ENCODE assay signal across 8 cellular contexts in the genomic region with DNA sequence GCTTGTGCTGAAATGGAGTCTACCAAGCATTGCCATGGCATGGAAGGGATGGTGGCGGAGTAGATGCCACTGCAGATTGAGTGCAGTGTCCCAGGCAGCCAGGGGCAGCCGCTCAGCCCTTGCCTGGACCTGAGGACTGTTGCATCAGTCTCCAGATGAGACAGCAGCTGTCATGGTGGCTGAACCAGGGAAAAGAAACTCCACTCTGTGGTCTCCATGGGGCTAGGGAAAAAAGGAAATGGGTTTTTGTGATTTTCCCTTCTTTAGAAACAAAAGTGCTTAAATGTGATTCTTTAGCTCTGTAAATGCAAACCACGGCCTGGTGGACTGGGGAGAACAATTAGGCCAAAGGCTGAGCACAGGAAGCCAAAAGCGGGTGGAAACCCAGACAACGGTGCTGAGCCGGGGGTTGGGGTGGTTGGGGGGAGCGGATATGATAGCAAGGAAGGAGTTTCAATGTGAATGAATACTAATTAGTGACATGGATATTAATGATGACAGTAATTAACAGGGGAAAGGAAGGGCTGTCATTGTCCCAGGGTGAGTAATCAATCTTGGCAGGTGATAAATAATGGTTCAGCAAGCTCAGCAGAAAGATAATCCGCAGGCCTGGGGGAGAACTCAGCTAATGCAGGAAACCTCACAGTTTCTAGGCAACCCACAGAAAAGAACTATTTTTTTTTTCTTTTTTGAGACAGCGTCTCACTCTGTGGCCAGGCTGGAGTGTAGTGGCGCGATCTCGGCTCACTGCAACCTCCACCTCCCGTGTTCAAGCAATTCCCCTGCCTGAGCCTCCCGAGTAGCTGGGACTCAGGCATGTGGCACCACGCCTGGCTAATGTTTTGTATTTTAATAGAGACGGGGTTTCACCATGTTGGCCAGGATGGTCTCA.
DNase-seq lines count a peak whose midpoint lies in the region; ATAC-seq, FAIRE-seq and TF ChIP-seq lines count a peak whose summit lies in the region.

No MANE protein-coding gene starts in this region.

- peak overlapping the region; percentile 33 for H3K4me3 Mint-ChIP-seq in activated B cell treated with CpG ODN at 0.5 μM for 24 hours

- H3K4me3 ChIP-seq in kidney (ENCODE audit: low read length in 2 of 2) (no peak overlapping the region), gastroesophageal sphincter (no peak overlapping the region)

- peaks cover 16% of the 10 kb centered on the region for H3K4me1 Mint-ChIP-seq in activated B cell treated with CpG ODN at 0.5 μM for 24 hours

- peak; percentile 59 for ATAC-seq in HG02981 (IDR thresholded peaks at IDR 0.05; ENCODE audit: unreplicated experiment)
- ATAC-seq in activated B cell treated with CpG ODN at 0.5 μM for 24 hours (ENCODE audit: low read depth), result peak; percentile 31
- peak; percentile 39 for ATAC-seq in foreskin keratinocyte
- ATAC-seq in gastroesophageal sphincter, result no peak

- TF ChIP-seq CTCF in activated B cell treated with CpG ODN at 0.5 μM for 24 hours (IDR thresholded peaks at IDR 0.05) (no peak), foreskin keratinocyte (conservative IDR thresholded peaks at IDR 0.05) (no peak), kidney (IDR thresholded peaks at IDR 0.05; ENCODE audit: borderline replicate concordance, extremely low read depth, insufficient read depth) (no peak), gastroesophageal sphincter (IDR thresholded peaks at IDR 0.05) (no peak)

- no peak overlapping the region for H3K9ac ChIP-seq in kidney (ENCODE audit: low read length in 2 of 2)

- H3K4me1 ChIP-seq in foreskin keratinocyte, result no peaks in the 10 kb centered on the region
- H3K4me1 ChIP-seq in kidney (ENCODE audit: control insufficient read depth in 1 of 2, insufficient read depth in 1 of 2, low read depth in 1 of 2, low read length in 2 of 2), result peaks cover 3 to 5% of the 10 kb centered on the region in 2 donors
- no peaks in the 10 kb centered on the region for H3K4me1 ChIP-seq in gastroesophageal sphincter

- CTCF ChIA-PET in activated B cell treated with CpG ODN at 0.5 μM for 24 hours (lab: Charles Lee), result no interaction called here

- H3K36me3 Mint-ChIP-seq in activated B cell treated with CpG ODN at 0.5 μM for 24 hours (ENCODE audit: low read depth), result no peaks in the 10 kb centered on the region

- H3K27me3 ChIP-seq in foreskin keratinocyte, result peaks cover 15% of the 10 kb centered on the region
- no peaks in the 10 kb centered on the region for H3K27me3 ChIP-seq in gastroesophageal sphincter

- H3K27me3 Mint-ChIP-seq in activated B cell treated with CpG ODN at 0.5 μM for 24 hours, result no peaks in the 10 kb centered on the region

- H3K27ac ChIP-seq in foreskin keratinocyte (no peak overlapping the region), kidney (ENCODE audit: low read depth in 2 of 2, low read length in 2 of 2) (no peak overlapping the region), gastroesophageal sphincter (no peak overlapping the region)

- intact Hi-C loops in activated B cell treated with CpG ODN at 0.5 μM for 24 hours (cut with micrococcal nuclease), result no loop called here
- intact Hi-C loops in kidney (cut with DNase I), result no loop called here

- H3K9me3 ChIP-seq in kidney (ENCODE audit: control insufficient read depth in 1 of 2, low read length in 2 of 2) (no peaks in the 10 kb centered on the region), gastroesophageal sphincter (no peaks in the 10 kb centered on the region)

- no peak for TF ChIP-seq EP300 in gastroesophageal sphincter (IDR thresholded peaks at IDR 0.05)

- no peaks in the 10 kb centered on the region for H3K36me3 ChIP-seq in kidney (ENCODE audit: control insufficient read depth in 1 of 2, insufficient read depth in 2 of 2, low read length in 2 of 2)
- no peaks in the 10 kb centered on the region for H3K36me3 ChIP-seq in gastroesophageal sphincter

- POLR2A ChIA-PET in activated B cell treated with CpG ODN at 0.5 μM for 24 hours (lab: Charles Lee), result interaction anchor here (0.6 kb wide), 1 partner anchor 412 kb away, joined by 3 read pairs; no protein-coding TSS in a partner anchor

- no peak for TF ChIP-seq POLR2A in GM12891 (IDR thresholded peaks at IDR 0.05; ENCODE audit: low read depth, low read length)
- no peak for TF ChIP-seq POLR2A in gastroesophageal sphincter (IDR thresholded peaks at IDR 0.05)

- peak overlapping the region; percentile 9 for H3K27ac Mint-ChIP-seq in activated B cell treated with CpG ODN at 0.5 μM for 24 hours

- no peak for DNase-seq in GM12891 (ENCODE audit: insufficient read length, low spot score)
- DNase-seq in activated B cell treated with CpG ODN at 0.5 μM for 24 hours, result no peak
- no peak for DNase-seq in foreskin keratinocyte
- DNase-seq in stimulated activated CD8-positive, alpha-beta memory T cell treated with anti-CD3 and anti-CD28 coated beads, Interleukin-12 subunit alpha, Interleukin-12 subunit beta, amount 100 ng/mL, for 4 hours (ENCODE audit: low read depth), result peak; percentile 16
- DNase-seq in kidney, result no peak
- DNase-seq in NCI-H2029 (lab: John Stamatoyannopoulos, UW), result no peak

- FAIRE-seq in GM12891 (lab: Jason Lieb, UNC), result peak; percentile 87
- no peak for FAIRE-seq in kidney (lab: Jason Lieb, UNC)

- no peaks in the 10 kb centered on the region for H3K9me3 Mint-ChIP-seq in activated B cell treated with CpG ODN at 0.5 μM for 24 hours

- 42 to 46% methylated on average over 11 to 15 of the region's 16 CpGs for WGBS in gastroesophageal sphincter (ENCODE audit: low coverage in 1 of 2), 2 donors

TF ChIP-seq in GM12891, 5 proteins besides CTCF, POLR2A, EP300 and RAD21:
- TF ChIP-seq POLR2AphosphoS5 (IDR thresholded peaks at IDR 0.05; ENCODE audit: low read depth, low read length), result no peak
- TF ChIP-seq SPI1 (IDR thresholded peaks at IDR 0.05; ENCODE audit: low read depth, low read length), result peak; percentile 66
- TF ChIP-seq PAX5 (IDR thresholded peaks at IDR 0.05; ENCODE audit: insufficient read depth, low read length, severe bottlenecking), result peak; percentile 69
- TF ChIP-seq TAF1 (IDR thresholded peaks at IDR 0.05; ENCODE audit: low read depth, low read length), result no peak
- TF ChIP-seq POU2F2 (IDR thresholded peaks at IDR 0.05; ENCODE audit: low read depth, low read length), result no peak
